ENCODE assay signal across 1 cellular context in the genomic region with DNA sequence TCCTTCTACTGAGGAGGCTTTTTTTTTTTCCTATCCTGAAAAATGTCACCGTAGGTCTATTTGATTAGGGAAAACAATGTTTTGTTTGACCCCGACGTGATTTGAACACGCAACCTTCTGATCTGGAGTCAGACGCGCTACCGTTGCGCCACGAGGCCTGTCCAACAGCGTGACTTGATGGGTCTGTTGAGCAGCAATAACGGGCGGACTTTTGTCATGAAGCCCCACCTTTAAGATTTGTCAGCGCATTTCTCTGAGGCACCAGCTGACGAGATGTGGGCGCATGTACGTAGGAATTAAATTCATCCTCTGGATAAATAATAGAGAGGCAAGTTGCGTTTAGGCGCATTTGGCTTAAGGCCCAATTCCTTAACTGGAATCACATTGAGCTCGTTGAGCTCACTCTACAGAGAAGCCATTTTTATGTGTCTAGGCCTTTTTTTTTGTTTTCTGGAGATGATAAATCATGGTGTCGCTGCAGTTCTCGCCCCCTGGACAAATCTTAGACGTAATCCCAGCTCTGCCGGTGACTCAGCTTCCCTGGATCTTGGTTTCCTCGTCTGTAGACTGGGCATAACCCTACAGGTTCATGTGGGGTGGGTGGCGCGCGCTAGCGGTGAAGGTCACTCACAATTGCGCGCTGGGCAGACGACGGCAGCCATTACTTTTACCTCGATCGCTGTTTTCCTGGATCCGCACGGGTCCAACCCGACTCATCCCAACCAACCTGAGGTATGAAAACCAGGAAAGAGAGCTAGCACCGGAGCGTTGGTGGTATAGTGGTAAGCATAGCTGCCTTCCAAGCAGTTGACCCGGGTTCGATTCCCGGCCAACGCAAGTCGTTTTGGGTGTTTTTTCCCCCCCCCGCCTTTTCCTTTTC.
TF ChIP-seq lines count a peak whose summit lies in the region.

No MANE protein-coding gene starts in this region.

TF ChIP-seq in HepG2, 621 proteins besides CTCF, POLR2A, EP300 and RAD21 (continued from another document and continues in another):
- TF ChIP-seq ZNF33A (CRISPR knock-in tag; IDR thresholded peaks at IDR 0.05; ENCODE audit: borderline replicate concordance) = peak; percentile 92; the same call in 1 of the 2 replicates
- no peak for TF ChIP-seq NFATC3 (CRISPR knock-in tag; IDR thresholded peaks at IDR 0.05)
- peak; percentile 54 for TF ChIP-seq TEAD3 (CRISPR knock-in tag; optimal IDR thresholded peaks at IDR 0.05; ENCODE audit: borderline replicate concordance)
- no peak for TF ChIP-seq ZNF282 (IDR thresholded peaks at IDR 0.05; ENCODE audit: partially characterized antibody)
- peak; percentile 49 for TF ChIP-seq RBFOX2 (IDR thresholded peaks at IDR 0.05; ENCODE audit: low read depth, low read length)
- peak; percentile 37; the same call in 1 of the 2 replicates for TF ChIP-seq ZNF547 (CRISPR knock-in tag; IDR thresholded peaks at IDR 0.05)
- TF ChIP-seq ATF7-NPFF (CRISPR knock-in tag; IDR thresholded peaks at IDR 0.05; ENCODE audit: low read depth) = 0 out of 2 replicates have a peak, but pooled peaks have one; percentile 1
- peak; percentile 71 for TF ChIP-seq PHF21A (CRISPR knock-in tag; IDR thresholded peaks at IDR 0.05)
- TF ChIP-seq STAG1 (CRISPR knock-in tag; IDR thresholded peaks at IDR 0.05) = peak; percentile 11; the same call in 1 of the 2 replicates
- peak; percentile 52 for TF ChIP-seq NR2F6 (IDR thresholded peaks at IDR 0.05)
- peak; percentile 65 for TF ChIP-seq NR2F6 (CRISPR knock-in tag; IDR thresholded peaks at IDR 0.05)
- no peak for TF ChIP-seq JDP2 (CRISPR knock-in tag; IDR thresholded peaks at IDR 0.05; ENCODE audit: borderline replicate concordance)
- peak; percentile 83; the same call in 1 of the 2 replicates for TF ChIP-seq IKZF5 (CRISPR knock-in tag; IDR thresholded peaks at IDR 0.05)
- 0 out of 2 replicates have a peak, but pooled peaks have one; percentile 5 for TF ChIP-seq NFE2L2 (IDR thresholded peaks at IDR 0.05; ENCODE audit: low read length)
- TF ChIP-seq ELF4 (CRISPR knock-in tag; IDR thresholded peaks at IDR 0.05; ENCODE audit: borderline replicate concordance) = peak; percentile 66; the same call in 1 of the 2 replicates
- no peak for TF ChIP-seq NR1H2 (CRISPR knock-in tag; IDR thresholded peaks at IDR 0.05; ENCODE audit: borderline replicate concordance, low read depth)
- peak; percentile 80; the same call in 1 of the 2 replicates for TF ChIP-seq NCOR1 (IDR thresholded peaks at IDR 0.05; ENCODE audit: borderline replicate concordance, low read length)
- TF ChIP-seq WIZ (CRISPR knock-in tag; IDR thresholded peaks at IDR 0.05) = no peak; the same call in 1 of the 2 replicates
- no peak; the same call in 1 of the 2 replicates for TF ChIP-seq ZNF710 (CRISPR knock-in tag; IDR thresholded peaks at IDR 0.05; ENCODE audit: borderline replicate concordance)
- peak; percentile 10; the same call in 1 of the 2 replicates for TF ChIP-seq KDM5B (CRISPR knock-in tag; IDR thresholded peaks at IDR 0.05; ENCODE audit: borderline replicate concordance)
- 0 out of 2 replicates have a peak, but pooled peaks have one; percentile 43 for TF ChIP-seq CCDC6 (CRISPR knock-in tag; IDR thresholded peaks at IDR 0.05)
- peak; percentile 75; the same call in 1 of the 2 replicates for TF ChIP-seq ZBTB7B (CRISPR knock-in tag; IDR thresholded peaks at IDR 0.05)
- no peak for TF ChIP-seq ZNF567 (CRISPR knock-in tag; IDR thresholded peaks at IDR 0.05; ENCODE audit: borderline replicate concordance)
- no peak for TF ChIP-seq ZFYVE20 (CRISPR knock-in tag; IDR thresholded peaks at IDR 0.05; ENCODE audit: borderline replicate concordance, low read depth)
- TF ChIP-seq SOX13 (IDR thresholded peaks at IDR 0.05) = peak; percentile 66
- TF ChIP-seq SOX13 (CRISPR knock-in tag; conservative IDR thresholded peaks at IDR 0.05 in 1 of 2, IDR thresholded peaks at IDR 0.05 in 1 of 2) = peak in 1 of 2 experiments; percentile 78; a peak in 2 of 4 replicates
- TF ChIP-seq SIN3A (IDR thresholded peaks at IDR 0.05; ENCODE audit: borderline replicate concordance, low read depth, low read length) = peak; percentile 27; the same call in 1 of the 2 replicates
- TF ChIP-seq, protein P1, sequence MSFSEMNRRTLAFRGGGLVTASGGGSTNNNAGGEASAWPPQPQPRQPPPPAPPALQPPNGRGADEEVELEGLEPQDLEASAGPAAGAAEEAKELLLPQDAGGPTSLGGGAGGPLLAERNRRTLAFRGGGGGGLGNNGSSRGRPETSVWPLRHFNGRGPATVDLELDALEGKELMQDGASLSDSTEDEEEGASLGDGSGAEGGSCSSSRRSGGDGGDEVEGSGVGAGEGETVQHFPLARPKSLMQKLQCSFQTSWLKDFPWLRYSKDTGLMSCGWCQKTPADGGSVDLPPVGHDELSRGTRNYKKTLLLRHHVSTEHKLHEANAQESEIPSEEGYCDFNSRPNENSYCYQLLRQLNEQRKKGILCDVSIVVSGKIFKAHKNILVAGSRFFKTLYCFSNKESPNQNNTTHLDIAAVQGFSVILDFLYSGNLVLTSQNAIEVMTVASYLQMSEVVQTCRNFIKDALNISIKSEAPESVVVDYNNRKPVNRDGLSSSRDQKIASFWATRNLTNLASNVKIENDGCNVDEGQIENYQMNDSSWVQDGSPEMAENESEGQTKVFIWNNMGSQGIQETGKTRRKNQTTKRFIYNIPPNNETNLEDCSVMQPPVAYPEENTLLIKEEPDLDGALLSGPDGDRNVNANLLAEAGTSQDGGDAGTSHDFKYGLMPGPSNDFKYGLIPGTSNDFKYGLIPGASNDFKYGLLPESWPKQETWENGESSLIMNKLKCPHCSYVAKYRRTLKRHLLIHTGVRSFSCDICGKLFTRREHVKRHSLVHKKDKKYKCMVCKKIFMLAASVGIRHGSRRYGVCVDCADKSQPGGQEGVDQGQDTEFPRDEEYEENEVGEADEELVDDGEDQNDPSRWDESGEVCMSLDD (CRISPR knock-in tag; IDR thresholded peaks at IDR 0.05; ENCODE audit: borderline replicate concordance) = 0 out of 2 replicates have a peak, but pooled peaks have one; percentile 30
- TF ChIP-seq MAFF (IDR thresholded peaks at IDR 0.05; ENCODE audit: low read depth, low read length) = 0 out of 2 replicates have a peak, but pooled peaks have one; percentile 13
- TF ChIP-seq CEBPZ (IDR thresholded peaks at IDR 0.05; ENCODE audit: low read length) = no peak
- peak; percentile 83 for TF ChIP-seq MIXL1 (CRISPR knock-in tag; IDR thresholded peaks at IDR 0.05)
- 0 out of 2 replicates have a peak, but pooled peaks have one; percentile 30 for TF ChIP-seq ZNF737 (CRISPR knock-in tag; IDR thresholded peaks at IDR 0.05; ENCODE audit: borderline replicate concordance)
- no peak for TF ChIP-seq ZBTB8A (CRISPR knock-in tag; IDR thresholded peaks at IDR 0.05; ENCODE audit: borderline replicate concordance, low read depth)
- TF ChIP-seq YY1 (IDR thresholded peaks at IDR 0.05; ENCODE audit: insufficient read depth, insufficient replicate concordance, low read depth, low read length) = peak; percentile 92
- TF ChIP-seq, protein P2, sequence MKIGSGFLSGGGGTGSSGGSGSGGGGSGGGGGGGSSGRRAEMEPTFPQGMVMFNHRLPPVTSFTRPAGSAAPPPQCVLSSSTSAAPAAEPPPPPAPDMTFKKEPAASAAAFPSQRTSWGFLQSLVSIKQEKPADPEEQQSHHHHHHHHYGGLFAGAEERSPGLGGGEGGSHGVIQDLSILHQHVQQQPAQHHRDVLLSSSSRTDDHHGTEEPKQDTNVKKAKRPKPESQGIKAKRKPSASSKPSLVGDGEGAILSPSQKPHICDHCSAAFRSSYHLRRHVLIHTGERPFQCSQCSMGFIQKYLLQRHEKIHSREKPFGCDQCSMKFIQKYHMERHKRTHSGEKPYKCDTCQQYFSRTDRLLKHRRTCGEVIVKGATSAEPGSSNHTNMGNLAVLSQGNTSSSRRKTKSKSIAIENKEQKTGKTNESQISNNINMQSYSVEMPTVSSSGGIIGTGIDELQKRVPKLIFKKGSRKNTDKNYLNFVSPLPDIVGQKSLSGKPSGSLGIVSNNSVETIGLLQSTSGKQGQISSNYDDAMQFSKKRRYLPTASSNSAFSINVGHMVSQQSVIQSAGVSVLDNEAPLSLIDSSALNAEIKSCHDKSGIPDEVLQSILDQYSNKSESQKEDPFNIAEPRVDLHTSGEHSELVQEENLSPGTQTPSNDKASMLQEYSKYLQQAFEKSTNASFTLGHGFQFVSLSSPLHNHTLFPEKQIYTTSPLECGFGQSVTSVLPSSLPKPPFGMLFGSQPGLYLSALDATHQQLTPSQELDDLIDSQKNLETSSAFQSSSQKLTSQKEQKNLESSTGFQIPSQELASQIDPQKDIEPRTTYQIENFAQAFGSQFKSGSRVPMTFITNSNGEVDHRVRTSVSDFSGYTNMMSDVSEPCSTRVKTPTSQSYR (CRISPR knock-in tag; IDR thresholded peaks at IDR 0.05; ENCODE audit: borderline replicate concordance) = peak; percentile 29; the same call in 1 of the 2 replicates
- 0 out of 2 replicates have a peak, but pooled peaks have one; percentile 7 for TF ChIP-seq HOXA9 (CRISPR knock-in tag; IDR thresholded peaks at IDR 0.05; ENCODE audit: borderline replicate concordance)
- TF ChIP-seq ZNF431 (CRISPR knock-in tag; IDR thresholded peaks at IDR 0.05; ENCODE audit: borderline replicate concordance, low read depth) = no peak
- TF ChIP-seq PHB2 (IDR thresholded peaks at IDR 0.05; ENCODE audit: partially characterized antibody) = no peak
- no peak for TF ChIP-seq ZSCAN25 (CRISPR knock-in tag; IDR thresholded peaks at IDR 0.05)
- TF ChIP-seq TFAP4 (IDR thresholded peaks at IDR 0.05; ENCODE audit: borderline replicate concordance, low read depth) = peak; percentile 67; the same call in 1 of the 2 replicates
- TF ChIP-seq SKI (IDR thresholded peaks at IDR 0.05; ENCODE audit: partially characterized antibody) = peak; percentile 66
- peak; percentile 70 for TF ChIP-seq KDM2A (CRISPR knock-in tag; IDR thresholded peaks at IDR 0.05; ENCODE audit: borderline replicate concordance, low read depth)
- TF ChIP-seq, protein P3, sequence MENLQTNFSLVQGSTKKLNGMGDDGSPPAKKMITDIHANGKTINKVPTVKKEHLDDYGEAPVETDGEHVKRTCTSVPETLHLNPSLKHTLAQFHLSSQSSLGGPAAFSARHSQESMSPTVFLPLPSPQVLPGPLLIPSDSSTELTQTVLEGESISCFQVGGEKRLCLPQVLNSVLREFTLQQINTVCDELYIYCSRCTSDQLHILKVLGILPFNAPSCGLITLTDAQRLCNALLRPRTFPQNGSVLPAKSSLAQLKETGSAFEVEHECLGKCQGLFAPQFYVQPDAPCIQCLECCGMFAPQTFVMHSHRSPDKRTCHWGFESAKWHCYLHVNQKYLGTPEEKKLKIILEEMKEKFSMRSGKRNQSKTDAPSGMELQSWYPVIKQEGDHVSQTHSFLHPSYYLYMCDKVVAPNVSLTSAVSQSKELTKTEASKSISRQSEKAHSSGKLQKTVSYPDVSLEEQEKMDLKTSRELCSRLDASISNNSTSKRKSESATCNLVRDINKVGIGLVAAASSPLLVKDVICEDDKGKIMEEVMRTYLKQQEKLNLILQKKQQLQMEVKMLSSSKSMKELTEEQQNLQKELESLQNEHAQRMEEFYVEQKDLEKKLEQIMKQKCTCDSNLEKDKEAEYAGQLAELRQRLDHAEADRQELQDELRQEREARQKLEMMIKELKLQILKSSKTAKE (CRISPR knock-in tag; IDR thresholded peaks at IDR 0.05; ENCODE audit: borderline replicate concordance) = no peak; the same call in 1 of the 2 replicates
- TF ChIP-seq MED13 (CRISPR knock-in tag; IDR thresholded peaks at IDR 0.05) = peak; percentile 50; the same call in 1 of the 2 replicates
- 0 out of 2 replicates have a peak, but pooled peaks have one; percentile 2 for TF ChIP-seq ZNF317 (CRISPR knock-in tag; IDR thresholded peaks at IDR 0.05)
